Comparison of ENCODE assay signal across 20 cellular contexts in the genomic region with DNA sequence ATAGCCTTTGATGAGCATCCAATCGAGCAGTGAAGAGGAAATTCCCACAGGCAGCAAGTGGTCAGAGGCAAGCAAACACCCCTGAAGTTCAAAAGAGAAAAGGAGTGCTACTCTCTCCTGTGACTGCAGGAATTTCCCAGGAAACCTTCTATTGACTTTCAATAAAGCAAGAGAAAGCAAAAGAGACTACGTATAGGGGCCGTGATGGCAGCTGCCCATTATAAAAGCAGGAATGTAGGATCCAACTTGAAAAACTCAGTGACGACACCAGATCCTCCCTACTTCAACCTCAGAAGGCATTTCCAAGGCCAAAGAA. TPM values are rescaled to one million over a fixed set of nuclear protein-coding genes. Genes with fewer than 3 reads are reported as not detected.
A peak's percentile ranks its signal among the peaks of the same experiment; 100 is the strongest.
DNase-seq lines count a peak whose midpoint lies in the region; ATAC-seq and TF ChIP-seq lines count a peak whose summit lies in the region.
"Had no signal": no experiment of that assay in that cellular context is flagged by ENCODE, and none has a peak within 500 bp of the region (broad histone marks: within the 10 kb centered on the region; RNA-seq: fewer than 3 reads in every experiment).

No MANE protein-coding gene starts in this region.

- H3K4me2 ChIP-seq in SK-N-SH = no peak overlapping the region

- TF ChIP-seq RAD21 in SK-N-SH (IDR thresholded peaks at IDR 0.05; ENCODE audit: low read length) = no peak

- CTCF ChIA-PET in activated naive CD4-positive, alpha-beta T cell treated with anti-CD3 and anti-CD28 coated beads, Interleukin-2, amount 10 ng/mL, durations not matched to agents 7 days and 5 days (lab: Charles Lee) = no interaction called here
- CTCF ChIA-PET in WTC11 (lab: Charles Lee) (no interaction called here), SK-N-SH (lab: Yijun Ruan, JAX) (interaction anchor here (1.2 to 1.4 kb wide), 3 partner anchors 12 to 86 kb away, joined by 3 to 4 read pairs (median 4); no protein-coding TSS in a partner anchor)

- H3K4me1 Mint-ChIP-seq in activated naive CD4-positive, alpha-beta T cell treated with anti-CD3 and anti-CD28 coated beads, Interleukin-2, amount 10 ng/mL, durations not matched to agents 7 days and 5 days = no peaks in the 10 kb centered on the region
- H3K4me1 Mint-ChIP-seq in WTC11 (peaks cover 3% of the 10 kb centered on the region; the same call in 1 of the 2 replicates), memory B cell (no peaks in the 10 kb centered on the region)
- H3K4me1 Mint-ChIP-seq: B cell had no signal

- no peaks in the 10 kb centered on the region for H3K9me3 ChIP-seq in upper lobe of right lung
- no peaks in the 10 kb centered on the region for H3K9me3 ChIP-seq in SK-N-SH
- H3K9me3 ChIP-seq: HAP-1 had no signal

- ATAC-seq in WTC11 (no peak), memory B cell (ENCODE audit: low read depth) (no peak), upper lobe of right lung (no peak), HG02840 (IDR thresholded peaks at IDR 0.05; ENCODE audit: low FRiP score, unreplicated experiment) (no peak)
- ATAC-seq: Right ventricle myocardium inferior had no signal

- WGBS in SK-N-SH (ENCODE audit: low lambda C conversion rate) = 88% methylated on average over 4 of the region's 4 CpGs

- H2AFZ ChIP-seq in SK-N-SH (ENCODE audit: low read depth) = no peak overlapping the region

- H3K79me2 ChIP-seq in SK-N-SH (ENCODE audit: insufficient read depth) = no peaks in the 10 kb centered on the region

- H3K4me1 ChIP-seq in upper lobe of right lung (no peaks in the 10 kb centered on the region), SK-N-SH (ENCODE audit: control insufficient read depth in 1 of 2, insufficient read depth in 2 of 2, low read depth in 1 of 2, low read length in 1 of 2) (no peaks in the 10 kb centered on the region)
- H3K4me1 ChIP-seq: HAP-1 had no signal

- H3F3A ChIP-seq in SK-N-SH (replicated peaks; ENCODE audit: insufficient read depth) = no peaks in the 10 kb centered on the region

- TF ChIP-seq EP300 in SK-N-SH (IDR thresholded peaks at IDR 0.05; ENCODE audit: borderline replicate concordance in 1 of 2, low read depth in 1 of 2, low read length in 1 of 2) = no peak

- peaks cover 25% of the 10 kb centered on the region for H3K36me3 Mint-ChIP-seq in activated naive CD4-positive, alpha-beta T cell treated with anti-CD3 and anti-CD28 coated beads, Interleukin-2, amount 10 ng/mL, durations not matched to agents 7 days and 5 days
- H3K36me3 Mint-ChIP-seq in WTC11 (peaks cover 4% of the 10 kb centered on the region), memory B cell (peaks cover 29% of the 10 kb centered on the region)

- H3K27me3 ChIP-seq in upper lobe of right lung (no peaks in the 10 kb centered on the region), SK-N-SH (ENCODE audit: insufficient read depth) (no peaks in the 10 kb centered on the region)

- H3K27me3 Mint-ChIP-seq in activated naive CD4-positive, alpha-beta T cell treated with anti-CD3 and anti-CD28 coated beads, Interleukin-2, amount 10 ng/mL, durations not matched to agents 7 days and 5 days = no peaks in the 10 kb centered on the region
- H3K27me3 Mint-ChIP-seq in WTC11 (ENCODE audit: low read depth) (no peaks in the 10 kb centered on the region), memory B cell (no peaks in the 10 kb centered on the region)
- H3K27me3 Mint-ChIP-seq: B cell had no signal

- intact Hi-C loops in upper lobe of right lung (cut with DNase I) = no loop called here

- POLR2A ChIA-PET in WTC11 (lab: Charles Lee) (no interaction called here), SK-N-SH (lab: Yijun Ruan, JAX) (no interaction called here)

- H3K36me3 ChIP-seq in upper lobe of right lung (peaks cover 45% of the 10 kb centered on the region), SK-N-SH (replicated peaks in 1 of 2; ENCODE audit: control insufficient read depth in 1 of 2, insufficient read depth in 2 of 2, low read length in 1 of 2) (peaks cover 4 to 23% of the 10 kb centered on the region in 2 experiments)

- no peaks in the 10 kb centered on the region for H3K9me2 ChIP-seq in SK-N-SH

- TF ChIP-seq CTCF in WTC11 (IDR thresholded peaks at IDR 0.05) (no peak), upper lobe of right lung (IDR thresholded peaks at IDR 0.05) (no peak), SK-N-SH (IDR thresholded peaks at IDR 0.05) (no peak)

- peak overlapping the region; percentile 33 for H3K27ac Mint-ChIP-seq in activated naive CD4-positive, alpha-beta T cell treated with anti-CD3 and anti-CD28 coated beads, Interleukin-2, amount 10 ng/mL, durations not matched to agents 7 days and 5 days
- H3K27ac Mint-ChIP-seq in WTC11 (peak overlapping the region; percentile 46; the same call in 1 of the 2 replicates), memory B cell (peak overlapping the region; percentile 1)
- H3K27ac Mint-ChIP-seq: B cell had no signal

- H3K4me3 ChIP-seq in upper lobe of right lung (no peak overlapping the region), SK-N-SH (ENCODE audit: low read depth in 2 of 2, low read length in 1 of 2) (no peak overlapping the region)
- H3K4me3 ChIP-seq: HAP-1, SK-N-MC had no signal

- H3K9me3 Mint-ChIP-seq in activated naive CD4-positive, alpha-beta T cell treated with anti-CD3 and anti-CD28 coated beads, Interleukin-2, amount 10 ng/mL, durations not matched to agents 7 days and 5 days = no peaks in the 10 kb centered on the region
- H3K9me3 Mint-ChIP-seq in WTC11 = no peaks in the 10 kb centered on the region
- no peaks in the 10 kb centered on the region for H3K9me3 Mint-ChIP-seq in memory B cell

- DNase-seq in activated naive CD4-positive, alpha-beta T cell treated with anti-CD3 and anti-CD28 coated beads, Interleukin-2, amount 10 ng/mL, durations not matched to agents 7 days and 5 days = no peak
- DNase-seq in activated naive CD4-positive, alpha-beta T cell treated with Interleukin-2 at 50 U/mL for 16 hours = no peak
- DNase-seq in WTC11 (ENCODE audit: low spot score) (no peak), memory B cell (ENCODE audit: low spot score in 2 of 2) (no peak), upper lobe of right lung (no peak), SK-N-SH (no peak), NCI-H1694 (lab: John Stamatoyannopoulos, UW) (no peak)
- DNase-seq: 8988T; DMS79; NCI-H1105; NCI-H1694 treated with DMSO at 0.1 percent for 48 hours; NCI-H2107; NCI-H510A; NCI-H748 treated with DMSO at 0.1 percent for 48 hours; NK-92 treated with Interleukin-12 subunit alpha and Interleukin-12 subunit beta, amount 100 ng/mL, for 24 hours had no signal

- no peak overlapping the region for H3K9ac ChIP-seq in SK-N-SH

- no peaks in the 10 kb centered on the region for H4K20me1 ChIP-seq in SK-N-SH (ENCODE audit: insufficient read depth)

- H3K27ac ChIP-seq in upper lobe of right lung (peak overlapping the region; percentile 32), SK-N-SH (ENCODE audit: low read depth in 2 of 2, low read length in 1 of 2) (no peak overlapping the region)
- H3K27ac ChIP-seq: SK-N-MC had no signal

- H3K4me3 Mint-ChIP-seq in activated naive CD4-positive, alpha-beta T cell treated with anti-CD3 and anti-CD28 coated beads, Interleukin-2, amount 10 ng/mL, durations not matched to agents 7 days and 5 days = no peak overlapping the region
- H3K4me3 Mint-ChIP-seq in WTC11 (no peak overlapping the region), memory B cell (no peak overlapping the region)
- H3K4me3 Mint-ChIP-seq: B cell had no signal

TF ChIP-seq in WTC11, 78 proteins besides CTCF, POLR2A, EP300 and RAD21 (continues in another document):
- no peak for TF ChIP-seq ZNF396 (CRISPR knock-in tag; IDR thresholded peaks at IDR 0.05; ENCODE audit: borderline replicate concordance)
- TF ChIP-seq, protein P1, sequence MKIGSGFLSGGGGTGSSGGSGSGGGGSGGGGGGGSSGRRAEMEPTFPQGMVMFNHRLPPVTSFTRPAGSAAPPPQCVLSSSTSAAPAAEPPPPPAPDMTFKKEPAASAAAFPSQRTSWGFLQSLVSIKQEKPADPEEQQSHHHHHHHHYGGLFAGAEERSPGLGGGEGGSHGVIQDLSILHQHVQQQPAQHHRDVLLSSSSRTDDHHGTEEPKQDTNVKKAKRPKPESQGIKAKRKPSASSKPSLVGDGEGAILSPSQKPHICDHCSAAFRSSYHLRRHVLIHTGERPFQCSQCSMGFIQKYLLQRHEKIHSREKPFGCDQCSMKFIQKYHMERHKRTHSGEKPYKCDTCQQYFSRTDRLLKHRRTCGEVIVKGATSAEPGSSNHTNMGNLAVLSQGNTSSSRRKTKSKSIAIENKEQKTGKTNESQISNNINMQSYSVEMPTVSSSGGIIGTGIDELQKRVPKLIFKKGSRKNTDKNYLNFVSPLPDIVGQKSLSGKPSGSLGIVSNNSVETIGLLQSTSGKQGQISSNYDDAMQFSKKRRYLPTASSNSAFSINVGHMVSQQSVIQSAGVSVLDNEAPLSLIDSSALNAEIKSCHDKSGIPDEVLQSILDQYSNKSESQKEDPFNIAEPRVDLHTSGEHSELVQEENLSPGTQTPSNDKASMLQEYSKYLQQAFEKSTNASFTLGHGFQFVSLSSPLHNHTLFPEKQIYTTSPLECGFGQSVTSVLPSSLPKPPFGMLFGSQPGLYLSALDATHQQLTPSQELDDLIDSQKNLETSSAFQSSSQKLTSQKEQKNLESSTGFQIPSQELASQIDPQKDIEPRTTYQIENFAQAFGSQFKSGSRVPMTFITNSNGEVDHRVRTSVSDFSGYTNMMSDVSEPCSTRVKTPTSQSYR (CRISPR knock-in tag; IDR thresholded peaks at IDR 0.05) = no peak

TF ChIP-seq in SK-N-SH, 30 proteins besides CTCF, POLR2A, EP300 and RAD21:
- TF ChIP-seq USF1 (IDR thresholded peaks at IDR 0.05; ENCODE audit: borderline replicate concordance, low read depth) = no peak
- no peak for TF ChIP-seq TEAD4 (IDR thresholded peaks at IDR 0.05; ENCODE audit: borderline replicate concordance, insufficient read depth)
- TF ChIP-seq NRF1 (IDR thresholded peaks at IDR 0.05; ENCODE audit: low read depth, low read length) = no peak
- no peak for TF ChIP-seq SMC3 (IDR thresholded peaks at IDR 0.05; ENCODE audit: low read depth, low read length)
- TF ChIP-seq YY1 (IDR thresholded peaks at IDR 0.05; ENCODE audit: low read depth) = no peak
- TF ChIP-seq CHD2 (IDR thresholded peaks at IDR 0.05; ENCODE audit: low read length, partially characterized antibody) = no peak

RNA-seq across cellular contexts. Expression of gene IP6K2, which starts 53.1 kb away (rescaled TPM):
- 113 to 123 TPM (median 114 TPM) in 3 replicates for total RNA-seq in WTC11 (2021)
- total RNA-seq in upper lobe of right lung = 44.2 TPM
- polyA plus RNA-seq in SK-N-SH (2012; rRNA removed) = 178 and 219 TPM in 2 replicates
- 100 and 128 TPM in 2 replicates for polyA plus RNA-seq in SK-N-SH (2012; cell fraction: cytosol; rRNA removed)
- polyA plus RNA-seq in SK-N-SH (2012; cell fraction: nucleus; rRNA removed) = 677 and 702 TPM in 2 replicates
